18 cellular contexts compared by ENCODE assay signal in the genomic region with DNA sequence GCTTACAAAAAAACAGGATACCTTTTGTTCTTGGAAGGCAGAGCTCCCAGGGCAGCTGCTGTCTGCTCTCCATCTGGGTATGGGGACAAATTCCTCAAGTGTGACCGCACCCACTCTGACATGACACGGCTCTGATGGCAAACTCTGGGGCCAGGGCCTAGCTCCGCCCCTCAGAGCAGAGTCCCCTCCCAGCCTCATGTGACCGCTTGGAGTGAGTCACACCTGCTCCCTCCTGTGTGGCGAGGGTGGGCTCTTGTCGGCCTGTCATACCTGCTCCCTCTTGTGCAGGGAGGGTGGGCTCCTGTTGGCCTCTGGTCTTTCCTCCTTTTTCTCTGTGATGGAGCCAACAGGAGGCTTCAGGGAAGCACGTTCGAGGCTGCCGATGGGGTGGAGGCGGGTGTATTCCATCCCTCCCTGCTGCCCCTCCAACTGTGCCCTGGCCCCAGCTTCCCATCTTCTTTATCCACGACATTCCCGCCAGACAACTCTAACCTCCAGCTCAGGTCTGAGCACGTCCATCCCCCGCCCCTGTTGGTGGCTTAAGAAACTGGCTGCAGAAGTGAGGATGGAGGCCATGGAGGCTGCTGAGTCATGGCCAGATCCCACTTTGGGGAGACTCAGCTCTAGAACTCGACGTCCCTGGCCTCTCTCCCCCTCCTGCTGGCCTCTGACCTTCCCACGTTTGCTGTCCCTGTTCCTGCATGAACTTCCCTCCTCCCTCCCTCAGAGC.
DNase-seq lines count a peak whose midpoint lies in the region; ATAC-seq and TF ChIP-seq lines count a peak whose summit lies in the region.
"Had no signal": no experiment of that assay in that cellular context is flagged by ENCODE, and none has a peak within 500 bp of the region (broad histone marks: within the 10 kb centered on the region; RNA-seq: fewer than 3 reads in every experiment).

No MANE protein-coding gene starts in this region.

- H3K9me3 ChIP-seq in A673 (ENCODE audit: low read depth, low read length, poor library complexity, severe bottlenecking) = no peaks in the 10 kb centered on the region
- peaks cover 0 to 15% (median 0%) of the 10 kb centered on the region in 3 experiments for H3K9me3 ChIP-seq in naive thymus-derived CD4-positive, alpha-beta T cell (ENCODE audit: control insufficient read depth in 2 of 3, low read length in 3 of 3)
- H3K9me3 ChIP-seq: HAP-1 had no signal

- H3K36me3 Mint-ChIP-seq in naive thymus-derived CD4-positive, alpha-beta T cell = peaks cover 0 to 3% (median 0%) of the 10 kb centered on the region in 5 donors

- intact Hi-C loops in A673 (cut with micrococcal nuclease; ENCODE audit: unreplicated experiment) = no loop called here
- intact Hi-C loops in naive thymus-derived CD4-positive, alpha-beta T cell (cut with micrococcal nuclease) = no loop called here

- peaks cover 11% of the 10 kb centered on the region for H3K36me3 ChIP-seq in A673 (ENCODE audit: insufficient read depth, low read length, poor library complexity, severe bottlenecking)
- no peaks in the 10 kb centered on the region for H3K36me3 ChIP-seq in naive thymus-derived CD4-positive, alpha-beta T cell (ENCODE audit: control insufficient read depth in 2 of 3, insufficient read depth in 3 of 3, low read length in 3 of 3)
- H3K36me3 ChIP-seq: BLaER1 treated with 17β-estradiol and CSF1 and Interleukin-3, amounts not matched to agents 10 nM and 100 nM; HAP-1 had no signal

- DNase-seq in A673 (ENCODE audit: low spot score) (peak; percentile 85), ELF-1 (ENCODE audit: low read depth, low spot score) (peak; percentile 91), RPMI7951 (ENCODE audit: low read depth) (peak; percentile 6), iPS-NIHi7 (ENCODE audit: extremely low spot score) (peak; percentile 88), NCI-H146 treated with DMSO at 0.1 percent for 48 hours (lab: John Stamatoyannopoulos, UW; ENCODE audit: unreplicated experiment) (no peak)
- no peak for DNase-seq in naive thymus-derived CD4-positive, alpha-beta T cell
- DNase-seq in activated CD4-positive, alpha-beta T cell treated with anti-CD3 and anti-CD28 coated beads for 4 hours = no peak
- DNase-seq: activated CD4-positive, alpha-beta T cell treated with anti-CD3 and anti-CD28 coated beads for 36 hours; activated naive CD4-positive, alpha-beta T cell treated with anti-CD3 and anti-CD28 coated beads, Interleukin-2, amount 50 U/mL, for 16 hours; mesenchymal stem cell; NCI-H1092 treated with DMSO at 0.1 percent for 48 hours; retina; T-helper 2 cell had no signal

- peaks cover 42% of the 10 kb centered on the region for H3K4me1 ChIP-seq in A673 (ENCODE audit: insufficient read depth, low read length, poor library complexity, severe bottlenecking)
- no peaks in the 10 kb centered on the region for H3K4me1 ChIP-seq in naive thymus-derived CD4-positive, alpha-beta T cell (ENCODE audit: control insufficient read depth in 2 of 2, insufficient read depth in 2 of 2, low read length in 2 of 2)
- H3K4me1 ChIP-seq: BLaER1 treated with 17β-estradiol and CSF1 and Interleukin-3, amounts not matched to agents 10 nM and 100 nM; HAP-1 had no signal

- peak overlapping the region; percentile 95 for H3K27ac ChIP-seq in A673 (ENCODE audit: low read depth, low read length, poor library complexity, severe bottlenecking)
- no peak overlapping the region for H3K27ac ChIP-seq in naive thymus-derived CD4-positive, alpha-beta T cell (ENCODE audit: low read depth, low read length)
- H3K27ac ChIP-seq: BLaER1 treated with 17β-estradiol and CSF1 and Interleukin-3, amounts not matched to agents 10 nM and 100 nM; coronary artery had no signal

- peaks cover 0 to 25% (median 17%) of the 10 kb centered on the region in 5 donors for H3K27me3 Mint-ChIP-seq in naive thymus-derived CD4-positive, alpha-beta T cell

- TF ChIP-seq POLR2A in GM18505 (IDR thresholded peaks at IDR 0.05; ENCODE audit: borderline replicate concordance, extremely low read depth, insufficient read depth, insufficient read length) = no peak

- no TSS peak for BruUV-seq in A673 (replicated peaks; lab: Mats Ljungman, UMichigan)

- H3K27ac Mint-ChIP-seq in naive thymus-derived CD4-positive, alpha-beta T cell = no peak overlapping the region
- H3K27ac Mint-ChIP-seq: activated CD4-positive, alpha-beta T cell treated with anti-CD3 and anti-CD28 coated beads for 36 hours had no signal

- no peak overlapping the region for H3K4me3 Mint-ChIP-seq in naive thymus-derived CD4-positive, alpha-beta T cell
- H3K4me3 Mint-ChIP-seq: activated CD4-positive, alpha-beta T cell treated with anti-CD3 and anti-CD28 coated beads for 36 hours had no signal

- CTCF ChIA-PET in A673 (lab: Charles Lee) = no interaction called here
- CTCF ChIA-PET in naive thymus-derived CD4-positive, alpha-beta T cell (lab: Charles Lee) = no interaction called here

- ATAC-seq in GM18505 (IDR thresholded peaks at IDR 0.05; ENCODE audit: unreplicated experiment) = no peak
- no peak for ATAC-seq in naive thymus-derived CD4-positive, alpha-beta T cell
- ATAC-seq: activated CD4-positive, alpha-beta T cell treated with anti-CD3 and anti-CD28 coated beads for 36 hours; Panc1 had no signal

- H3K9me3 Mint-ChIP-seq in naive thymus-derived CD4-positive, alpha-beta T cell = peaks cover 0 to 19% (median 11%) of the 10 kb centered on the region in 11 donors

- H3K27me3 ChIP-seq in A673 (replicated peaks; ENCODE audit: insufficient read depth, low read depth, low read length, poor library complexity) = no peaks in the 10 kb centered on the region
- no peaks in the 10 kb centered on the region for H3K27me3 ChIP-seq in naive thymus-derived CD4-positive, alpha-beta T cell (ENCODE audit: control insufficient read depth in 2 of 2, insufficient read depth in 2 of 2, low read length in 2 of 2)

- peak overlapping the region; percentile 46 for H3K4me3 ChIP-seq in A673 (ENCODE audit: low read depth, low read length, poor library complexity, severe bottlenecking)
- no peak overlapping the region for H3K4me3 ChIP-seq in naive thymus-derived CD4-positive, alpha-beta T cell (ENCODE audit: low read length)
- H3K4me3 ChIP-seq: BLaER1 treated with 17β-estradiol and CSF1 and Interleukin-3, amounts not matched to agents 10 nM and 100 nM; coronary artery; HAP-1 had no signal

- H3K4me1 Mint-ChIP-seq in naive thymus-derived CD4-positive, alpha-beta T cell = peaks cover 0 to 2% (median 0%) of the 10 kb centered on the region in 7 donors
- H3K4me1 Mint-ChIP-seq: activated CD4-positive, alpha-beta T cell treated with anti-CD3 and anti-CD28 coated beads for 36 hours had no signal

- POLR2A ChIA-PET in A673 (lab: Charles Lee; ENCODE audit: low non-redundant PET) = no interaction called here
- POLR2A ChIA-PET in naive thymus-derived CD4-positive, alpha-beta T cell (lab: Charles Lee) = no interaction called here

- TF ChIP-seq CTCF in A673 (conservative IDR thresholded peaks at IDR 0.05; ENCODE audit: low read depth, low read length) = no peak

Comparison
In these comparisons a context has a peak if more than half of its experiments do, and no peak if none do; other contexts are left out.
1. DNase-seq: peak in A673 (single experiment), ELF-1 (single experiment), RPMI7951 (single experiment) and iPS-NIHi7 (single experiment); none in NCI-H146 treated with DMSO at 0.1 percent for 48 hours (single experiment), naive thymus-derived CD4-positive, alpha-beta T cell (0 of 9) and activated CD4-positive, alpha-beta T cell treated with anti-CD3 and anti-CD28 coated beads for 4 hours (0 of 2).